8 cellular contexts compared by ENCODE assay signal in genomic region chr1:43488165-43488564, GRCh38.
"Had no signal": no experiment of that assay in that cellular context is flagged by ENCODE, and none has a peak within 500 bp of the region (broad histone marks: within the 10 kb centered on the region; RNA-seq: fewer than 3 reads in every experiment).

No MANE protein-coding gene starts in this region.

- DNase-seq: GDM1, GF-D8 had no signal

- H3K4me3 ChIP-seq: GM12878 had no signal

- FAIRE-seq: G401.6, GM12878, GM12891, GM12892, GM18507, GM19239 had no signal

- ATAC-seq: GM12878 had no signal
